In genomic region chr6:33126101-33126714, GRCh38 we compare ENCODE assay signal across 8 cellular contexts. TPM values are rescaled to one million over a fixed set of nuclear protein-coding genes. Genes with fewer than 3 reads are reported as not detected.
DNase-seq lines count a peak whose midpoint lies in the region; ATAC-seq, FAIRE-seq and TF ChIP-seq lines count a peak whose summit lies in the region.

No MANE protein-coding gene starts in this region.

- no peaks in the 10 kb centered on the region for H3K79me2 ChIP-seq in OCI-LY1 (ENCODE audit: insufficient read depth, low read length)

- intact Hi-C loops in pancreas (cut with DNase I), result no loop called here

- ATAC-seq in pancreas (peak in 3 of 4 donors; percentile 67 to 79 (median 70)), GM21619 (IDR thresholded peaks at IDR 0.05; ENCODE audit: unreplicated experiment) (no peak)

- no peaks in the 10 kb centered on the region for H3K36me3 ChIP-seq in OCI-LY1 (ENCODE audit: insufficient read depth, low read length)
- H3K36me3 ChIP-seq in pancreas, result no peaks in the 10 kb centered on the region

- H3K27me3 ChIP-seq in OCI-LY1 (ENCODE audit: insufficient read depth, low read length) (peaks cover 7% of the 10 kb centered on the region; the same call in 1 of the 2 replicates), pancreas (no peaks in the 10 kb centered on the region)

- H2AFZ ChIP-seq in OCI-LY1 (ENCODE audit: low read length), result no peak overlapping the region

- H3K9me3 ChIP-seq in OCI-LY1 (ENCODE audit: low read length), result peaks cover 14% of the 10 kb centered on the region
- H3K9me3 ChIP-seq in pancreas, result no peaks in the 10 kb centered on the region

- peak; percentile 10 for DNase-seq in NCI-H146 (lab: John Stamatoyannopoulos, UW)
- no peak for DNase-seq in NCI-H146 treated with DMSO at 0.1 percent for 48 hours (lab: John Stamatoyannopoulos, UW; ENCODE audit: unreplicated experiment)
- peak; percentile 22 for DNase-seq in activated T-cell treated with anti-CD3 and anti-CD28 coated beads for 24 hours (ENCODE audit: low read depth)
- DNase-seq in fibroblast of the aortic adventitia (ENCODE audit: low read depth), result peak; percentile 42
- DNase-seq in pancreas, result peak; percentile 31 to 89 (median 58)
- peak; percentile 37 for DNase-seq in urothelium cell line (ENCODE audit: low spot score)

- no peaks in the 10 kb centered on the region for H3K9me2 ChIP-seq in OCI-LY1 (ENCODE audit: low read depth, low read length)

- H3K4me3 ChIP-seq in OCI-LY1 (ENCODE audit: low read depth, low read length, poor library complexity, severe bottlenecking) (no peak overlapping the region), fibroblast of the aortic adventitia (ENCODE audit: low read depth, low read length) (no peak overlapping the region), pancreas (no peak overlapping the region)

- no peak overlapping the region for H3K9ac ChIP-seq in OCI-LY1 (ENCODE audit: low read length)

- H4K20me1 ChIP-seq in OCI-LY1 (ENCODE audit: insufficient read depth, low read length), result no peaks in the 10 kb centered on the region

- peak; percentile 81 for TF ChIP-seq CTCF in OCI-LY1 (IDR thresholded peaks at IDR 0.05; ENCODE audit: low read length)
- peak; percentile 66 for TF ChIP-seq CTCF in fibroblast of the aortic adventitia (IDR thresholded peaks at IDR 0.05; ENCODE audit: insufficient read depth, low read length)
- TF ChIP-seq CTCF in pancreas (IDR thresholded peaks at IDR 0.05), result peak; percentile 5 to 52 (median 46)

- no peak overlapping the region for H3K27ac ChIP-seq in OCI-LY1 (ENCODE audit: low read depth, low read length, poor library complexity, severe bottlenecking)
- no peak overlapping the region for H3K27ac ChIP-seq in pancreas

- FAIRE-seq in pancreas (lab: Jason Lieb, UNC) (no peak), urothelium cell line (lab: Jason Lieb, UNC) (no peak)

- H3K4me1 ChIP-seq in OCI-LY1 (ENCODE audit: insufficient read depth, low read length, severe bottlenecking) (no peaks in the 10 kb centered on the region), pancreas (no peaks in the 10 kb centered on the region)

- WGBS in pancreas, 2 donors, result 41 to 46% methylated on average over 5 of the region's 5 CpGs

- no peak overlapping the region for H3K4me2 ChIP-seq in OCI-LY1 (ENCODE audit: low read length)

- H3F3A ChIP-seq in OCI-LY1 (ENCODE audit: insufficient read depth, low read length), result no peaks in the 10 kb centered on the region

RNA-seq across cellular contexts. Expression of gene HLA-DPB1, which starts 50.4 kb away (rescaled TPM):
- total RNA-seq in fibroblast of the aortic adventitia (ENCODE audit: low replicate concordance) (0.27 and 3.8 TPM in 2 replicates), pancreas (100 to 1,000 TPM in 1 of 6 donors, 10 to 100 TPM in 5; 11.8 to 156 (median 23.3) TPM)
- 10 to 100 TPM; 16.7 to 20.8 TPM for polyA plus RNA-seq in pancreas

RNA-seq across cellular contexts. Expression of gene HLA-DPA1, which starts 52.8 kb away (rescaled TPM):
- 0.18 and 1.8 TPM in 2 replicates for total RNA-seq in fibroblast of the aortic adventitia (ENCODE audit: low replicate concordance)
- total RNA-seq in pancreas, result 100 to 1,000 TPM in 1 of 6 donors, 10 to 100 TPM in 2, 1 to 10 TPM in 3; 8.7 to 162 (median 13.5) TPM
- polyA plus RNA-seq in pancreas, result 1 to 10 TPM; 5.5 to 9.1 TPM
